In the genomic region with DNA sequence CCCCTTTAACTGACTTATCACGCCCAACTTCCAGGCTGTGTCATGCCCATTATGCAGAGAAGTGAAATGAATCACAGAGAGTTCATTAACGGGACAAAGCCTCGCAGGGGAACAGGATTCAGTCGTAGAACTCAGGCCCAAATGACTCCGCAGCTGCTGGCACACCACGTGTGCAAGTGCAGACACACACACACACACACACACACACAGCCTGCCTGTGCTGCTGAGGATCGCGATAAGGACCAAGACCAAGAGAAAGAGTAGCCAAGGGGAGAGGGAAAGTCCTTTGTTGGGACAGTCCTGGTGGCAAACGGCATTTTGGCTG, we compare ENCODE assay signal across 9 cellular contexts.
DNase-seq lines count a peak whose midpoint lies in the region; ATAC-seq, FAIRE-seq and TF ChIP-seq lines count a peak whose summit lies in the region.
"Had no signal": no experiment of that assay in that cellular context is flagged by ENCODE, and none has a peak within 500 bp of the region (broad histone marks: within the 10 kb centered on the region; RNA-seq: fewer than 3 reads in every experiment).

No MANE protein-coding gene starts in this region.

- TF ChIP-seq CTCF in GM13977 (IDR thresholded peaks at IDR 0.05; ENCODE audit: extremely low read depth, insufficient read depth, missing control alignments) (no peak), HEK293 (tag by site-specific recombination; IDR thresholded peaks at IDR 0.05) (no peak), heart left ventricle (IDR thresholded peaks at IDR 0.05) (no peak)

- H3K4me3 Mint-ChIP-seq in activated naive CD4-positive, alpha-beta T cell treated with anti-CD3 and anti-CD28 coated beads for 36 hours: peak overlapping the region; percentile 23

- H3K4me3 ChIP-seq in HEK293 (ENCODE audit: low read depth, low read length) (no peak overlapping the region), heart left ventricle (peak overlapping the region in 2 of 12 donors; percentile 4 to 25), small intestine (ENCODE audit: low read depth in 1 of 2, low read length in 2 of 2) (no peak overlapping the region)
- H3K4me3 ChIP-seq: tibial nerve had no signal

- 12 to 32% (median 20%) methylated on average over 9 of the region's 9 CpGs for WGBS in heart left ventricle, 4 donors
- 4 to 15% (median 6%) methylated on average over 9 of the region's 9 CpGs for whole genome bisulfite sequencing in small intestine, 3 donors

- in situ Hi-C loops in GM13977 (cut with MboI; ENCODE audit: low pct_unique_long_range_greater_than_20kb, low sequenced_read_pairs, unreplicated experiment): no loop called here

- no peaks in the 10 kb centered on the region for H3K27me3 ChIP-seq in heart left ventricle
- no peaks in the 10 kb centered on the region for H3K27me3 ChIP-seq in small intestine (ENCODE audit: control insufficient read depth in 2 of 2, insufficient read depth in 2 of 2, low read length in 2 of 2)
- H3K27me3 ChIP-seq: tibial nerve had no signal

- DNase-seq in GM13977 (ENCODE audit: low spot score) (peak; percentile 73), NOMO-1 treated with DMSO at 0.1 percent for 48 hours (lab: John Stamatoyannopoulos, UW; ENCODE audit: unreplicated experiment) (peak; percentile 90), heart left ventricle (peak in 2 of 5 donors; percentile 69 to 74), small intestine (peak; percentile 76), COR-L47 (lab: John Stamatoyannopoulos, UW) (no peak), 8988T (no peak)
- peak; percentile 85 for DNase-seq in activated naive CD4-positive, alpha-beta T cell treated with anti-CD3 and anti-CD28 coated beads for 36 hours

- no peaks in the 10 kb centered on the region for H3K9me3 ChIP-seq in HEK293 (ENCODE audit: control insufficient read depth, insufficient read depth, low read depth, low read length)
- H3K9me3 ChIP-seq in heart left ventricle: no peaks in the 10 kb centered on the region
- no peaks in the 10 kb centered on the region for H3K9me3 ChIP-seq in small intestine (ENCODE audit: control insufficient read depth, low read depth)
- H3K9me3 ChIP-seq: tibial nerve had no signal

- intact Hi-C loops in activated naive CD4-positive, alpha-beta T cell treated with anti-CD3 and anti-CD28 coated beads for 36 hours (cut with micrococcal nuclease): loop anchor here (1.0 to 5.0 kb wide), 9 partner anchors 15 to 331 kb away; a partner anchor contains a TSS
- intact Hi-C loops in heart left ventricle (cut with DNase I): no loop called here

- peak in 3 of 4 donors; percentile 43 to 74 (median 68) for ATAC-seq in heart left ventricle

- H3K27me3 Mint-ChIP-seq in activated naive CD4-positive, alpha-beta T cell treated with anti-CD3 and anti-CD28 coated beads for 36 hours (ENCODE audit: low read depth): peaks cover 22% of the 10 kb centered on the region

- CTCF ChIA-PET in HEK293 (lab: Yijun Ruan, JAX): interaction anchor here (1.8 kb wide), 1 partner anchor 17 kb away, joined by 9 read pairs; no protein-coding TSS in a partner anchor
- CTCF ChIA-PET in activated naive CD4-positive, alpha-beta T cell treated with anti-CD3 and anti-CD28 coated beads for 36 hours (lab: Charles Lee): interaction anchor here (0.7 to 1.2 kb wide), 4 partner anchors 17 to 31 kb away, joined by 3 read pairs; no protein-coding TSS in a partner anchor

- no peak overlapping the region for H3K27ac ChIP-seq in HEK293 (ENCODE audit: extremely low read depth, low read depth, low read length)
- H3K27ac ChIP-seq in heart left ventricle: peak overlapping the region in 3 of 12 donors; percentile 16 to 76 (median 40)
- H3K27ac ChIP-seq in small intestine (ENCODE audit: low read depth in 1 of 2, low read length in 1 of 2): peak overlapping the region in 1 of 2 donors; percentile 62
- H3K27ac ChIP-seq: tibial nerve had no signal

- H3K4me1 Mint-ChIP-seq in activated naive CD4-positive, alpha-beta T cell treated with anti-CD3 and anti-CD28 coated beads for 36 hours (ENCODE audit: low read depth): peaks cover 39% of the 10 kb centered on the region

- H3K27ac Mint-ChIP-seq in activated naive CD4-positive, alpha-beta T cell treated with anti-CD3 and anti-CD28 coated beads for 36 hours: peak overlapping the region; percentile 65

- no peaks in the 10 kb centered on the region for H3K9me3 Mint-ChIP-seq in activated naive CD4-positive, alpha-beta T cell treated with anti-CD3 and anti-CD28 coated beads for 36 hours

- TF ChIP-seq POLR2A in heart left ventricle (IDR thresholded peaks at IDR 0.05): no peak

- no peak for FAIRE-seq in small intestine (lab: Jason Lieb, UNC)

- no peaks in the 10 kb centered on the region for H3K36me3 Mint-ChIP-seq in activated naive CD4-positive, alpha-beta T cell treated with anti-CD3 and anti-CD28 coated beads for 36 hours (ENCODE audit: low read depth)

- H3K36me3 ChIP-seq in HEK293 (ENCODE audit: control insufficient read depth in 2 of 2, insufficient read depth in 1 of 2, low read length in 2 of 2) (no peaks in the 10 kb centered on the region), heart left ventricle (no peaks in the 10 kb centered on the region), small intestine (ENCODE audit: control insufficient read depth in 2 of 2, insufficient read depth in 2 of 2, low read length in 2 of 2) (no peaks in the 10 kb centered on the region)
- H3K36me3 ChIP-seq: tibial nerve had no signal

- H3K4me1 ChIP-seq in HEK293 (ENCODE audit: control insufficient read depth, insufficient read depth, low read length): no peaks in the 10 kb centered on the region
- H3K4me1 ChIP-seq in heart left ventricle: peaks cover 0 to 49% (median 28%) of the 10 kb centered on the region in 12 donors
- peaks cover 2 to 10% of the 10 kb centered on the region in 2 donors for H3K4me1 ChIP-seq in small intestine (ENCODE audit: control insufficient read depth in 2 of 2, insufficient read depth in 1 of 2, low read depth in 1 of 2, low read length in 1 of 2)

- POLR2A ChIA-PET in HEK293 (lab: Yijun Ruan, JAX): no interaction called here

TF ChIP-seq in HEK293, 187 proteins besides CTCF, POLR2A, EP300 and RAD21:
- no peak for TF ChIP-seq ZNF423 (tag by site-specific recombination; IDR thresholded peaks at IDR 0.05)
- TF ChIP-seq ZNF600 (tag by site-specific recombination; IDR thresholded peaks at IDR 0.05): peak; percentile 20; the same call in 1 of the 2 replicates
- TF ChIP-seq SP3 (tag by site-specific recombination; IDR thresholded peaks at IDR 0.05): no peak
- TF ChIP-seq ZNF701 (tag by site-specific recombination; IDR thresholded peaks at IDR 0.05): no peak
- TF ChIP-seq ZNF433 (tag by site-specific recombination; IDR thresholded peaks at IDR 0.05; ENCODE audit: low read depth): no peak
- no peak for TF ChIP-seq ZIC2 (tag by site-specific recombination; IDR thresholded peaks at IDR 0.05)
- TF ChIP-seq ZNF324 (tag by site-specific recombination; IDR thresholded peaks at IDR 0.05): no peak
- TF ChIP-seq YY1 (tag by site-specific recombination; IDR thresholded peaks at IDR 0.05): no peak

Comparison
In these comparisons a context has a peak if more than half of its experiments do, and no peak if none do; other contexts are left out.
1. DNase-seq: peak in GM13977 (single experiment), NOMO-1 treated with DMSO at 0.1 percent for 48 hours (single experiment), activated naive CD4-positive, alpha-beta T cell treated with anti-CD3 and anti-CD28 coated beads for 36 hours (single experiment) and small intestine (single experiment); none in COR-L47 (single experiment) and 8988T (single experiment).